In genomic region chr4:113478032-113478431, GRCh38 we compare ENCODE assay signal across 21 cellular contexts.
A peak's percentile ranks its signal among the peaks of the same experiment; 100 is the strongest.
DNase-seq lines count a peak whose midpoint lies in the region; ATAC-seq and TF ChIP-seq lines count a peak whose summit lies in the region.
"Had no signal": no experiment of that assay in that cellular context is flagged by ENCODE, and none has a peak within 500 bp of the region (broad histone marks: within the 10 kb centered on the region; RNA-seq: fewer than 3 reads in every experiment).

No MANE protein-coding gene starts in this region.

- no peak for ATAC-seq in activated CD4-positive, alpha-beta T cell treated with anti-CD3 and anti-CD28 coated beads for 36 hours
- ATAC-seq in stimulated activated naive CD8-positive, alpha-beta T cell treated with anti-CD3 and anti-CD28 coated beads, Interleukin-15, Interleukin-2, amounts not matched to agents 100 U/mL and 50 U/mL, for 24 hours: no peak
- ATAC-seq in stimulated activated effector memory CD8-positive, alpha-beta T cell treated with anti-CD3 and anti-CD28 coated beads, Interleukin-12 subunit alpha, Interleukin-12 subunit beta, amount 100 ng/mL, for 72 hours: peak; percentile 63
- ATAC-seq in omental fat pad (ENCODE audit: low FRiP score): no peak
- ATAC-seq: HCT116, K562 had no signal

- intact Hi-C loops in activated CD4-positive, alpha-beta T cell treated with anti-CD3 and anti-CD28 coated beads for 36 hours (cut with DNase I, micrococcal nuclease): no loop called here

- POLR2A ChIA-PET in activated CD4-positive, alpha-beta T cell treated with anti-CD3 and anti-CD28 coated beads for 36 hours (lab: Charles Lee): no interaction called here

- no peak for TF ChIP-seq CTCF in omental fat pad (IDR thresholded peaks at IDR 0.05)

- no peaks in the 10 kb centered on the region for H3K27me3 Mint-ChIP-seq in activated CD4-positive, alpha-beta T cell treated with anti-CD3 and anti-CD28 coated beads for 36 hours
- no peaks in the 10 kb centered on the region for H3K27me3 Mint-ChIP-seq in stimulated activated naive CD8-positive, alpha-beta T cell treated with anti-CD3 and anti-CD28 coated beads, Interleukin-15, Interleukin-2, amounts not matched to agents 100 ng/mL and 50 ng/mL, for 24 hours
- H3K27me3 Mint-ChIP-seq: CD4-positive, CD25-positive, alpha-beta regulatory T cell had no signal

- H3K4me3 Mint-ChIP-seq in activated CD4-positive, alpha-beta T cell treated with anti-CD3 and anti-CD28 coated beads for 36 hours: no peak overlapping the region
- no peak overlapping the region for H3K4me3 Mint-ChIP-seq in stimulated activated naive CD8-positive, alpha-beta T cell treated with anti-CD3 and anti-CD28 coated beads, Interleukin-15, Interleukin-2, amounts not matched to agents 100 ng/mL and 50 ng/mL, for 24 hours
- no peak overlapping the region for H3K4me3 Mint-ChIP-seq in stimulated activated effector memory CD8-positive, alpha-beta T cell treated with anti-CD3 and anti-CD28 coated beads, Interleukin-12 subunit alpha, Interleukin-12 subunit beta, amount 100 ng/mL, for 72 hours
- H3K4me3 Mint-ChIP-seq: CD4-positive, CD25-positive, alpha-beta regulatory T cell had no signal

- CTCF ChIA-PET in activated CD4-positive, alpha-beta T cell treated with anti-CD3 and anti-CD28 coated beads for 36 hours (lab: Charles Lee): interaction anchor here (0.7 to 0.9 kb wide), 3 partner anchors 9 to 63 kb away, joined by 3 read pairs; no protein-coding TSS in a partner anchor

- peaks cover 46% of the 10 kb centered on the region for H3K4me1 Mint-ChIP-seq in activated CD4-positive, alpha-beta T cell treated with anti-CD3 and anti-CD28 coated beads for 36 hours
- H3K4me1 Mint-ChIP-seq in stimulated activated naive CD8-positive, alpha-beta T cell treated with anti-CD3 and anti-CD28 coated beads, Interleukin-15, Interleukin-2, amounts not matched to agents 100 ng/mL and 50 ng/mL, for 24 hours (ENCODE audit: low read depth): peaks cover 50% of the 10 kb centered on the region
- peaks cover 20% of the 10 kb centered on the region for H3K4me1 Mint-ChIP-seq in stimulated activated effector memory CD8-positive, alpha-beta T cell treated with anti-CD3 and anti-CD28 coated beads, Interleukin-12 subunit alpha, Interleukin-12 subunit beta, amount 100 ng/mL, for 72 hours

- H3K9me3 Mint-ChIP-seq in activated CD4-positive, alpha-beta T cell treated with anti-CD3 and anti-CD28 coated beads for 36 hours (ENCODE audit: low read depth): peaks cover 21% of the 10 kb centered on the region
- peaks cover 16% of the 10 kb centered on the region for H3K9me3 Mint-ChIP-seq in stimulated activated naive CD8-positive, alpha-beta T cell treated with anti-CD3 and anti-CD28 coated beads, Interleukin-15, Interleukin-2, amounts not matched to agents 100 ng/mL and 50 ng/mL, for 24 hours
- no peaks in the 10 kb centered on the region for H3K9me3 Mint-ChIP-seq in stimulated activated effector memory CD8-positive, alpha-beta T cell treated with anti-CD3 and anti-CD28 coated beads, Interleukin-12 subunit alpha, Interleukin-12 subunit beta, amount 100 ng/mL, for 72 hours

- peak overlapping the region; percentile 76 for H3K27ac Mint-ChIP-seq in activated CD4-positive, alpha-beta T cell treated with anti-CD3 and anti-CD28 coated beads for 36 hours
- H3K27ac Mint-ChIP-seq in stimulated activated naive CD8-positive, alpha-beta T cell treated with anti-CD3 and anti-CD28 coated beads, Interleukin-15, Interleukin-2, amounts not matched to agents 100 ng/mL and 50 ng/mL, for 24 hours: peak overlapping the region; percentile 68
- peak overlapping the region; percentile 58 for H3K27ac Mint-ChIP-seq in stimulated activated effector memory CD8-positive, alpha-beta T cell treated with anti-CD3 and anti-CD28 coated beads, Interleukin-12 subunit alpha, Interleukin-12 subunit beta, amount 100 ng/mL, for 72 hours
- H3K27ac Mint-ChIP-seq: CD4-positive, CD25-positive, alpha-beta regulatory T cell had no signal

- DNase-seq in activated CD4-positive, alpha-beta T cell treated with anti-CD3 and anti-CD28 coated beads for 36 hours: no peak
- DNase-seq in activated CD4-positive, alpha-beta T cell treated with anti-CD3 and anti-CD28 coated beads for 1 hour: no peak
- no peak for DNase-seq in stimulated activated naive CD8-positive, alpha-beta T cell treated with anti-CD3 and anti-CD28 coated beads, Interleukin-15, Interleukin-2, amounts not matched to agents 100 U/mL and 50 U/mL, for 24 hours
- DNase-seq in amniotic epithelial cell (ENCODE audit: low read depth) (peak; percentile 19), cerebellum (ENCODE audit: low spot score) (no peak), omental fat pad (ENCODE audit: low spot score) (no peak)
- DNase-seq in stimulated activated effector memory CD8-positive, alpha-beta T cell treated with anti-CD3 and anti-CD28 coated beads, Interleukin-12 subunit alpha, Interleukin-12 subunit beta, amount 100 ng/mL, for 72 hours (ENCODE audit: low spot score in 2 of 2): no peak
- DNase-seq: 8988T; BE2C; CD4-positive, CD25-positive, alpha-beta regulatory T cell; COR-L47; DMS 273 treated with DMSO at 0.1 percent for 48 hours; DND-41; NCI-H1105 treated with DMSO at 0.1 percent for 48 hours; NCI-H1694; NCI-H510A; NCI-H748 treated with DMSO at 0.1 percent for 48 hours; Right ventricle myocardium superior had no signal

- peaks cover 68% of the 10 kb centered on the region for H3K36me3 Mint-ChIP-seq in activated CD4-positive, alpha-beta T cell treated with anti-CD3 and anti-CD28 coated beads for 36 hours (ENCODE audit: low read depth)
- H3K36me3 Mint-ChIP-seq in stimulated activated naive CD8-positive, alpha-beta T cell treated with anti-CD3 and anti-CD28 coated beads, Interleukin-15, Interleukin-2, amounts not matched to agents 100 ng/mL and 50 ng/mL, for 24 hours (ENCODE audit: low read depth): peaks cover 60% of the 10 kb centered on the region
- peaks cover 52% of the 10 kb centered on the region for H3K36me3 Mint-ChIP-seq in stimulated activated effector memory CD8-positive, alpha-beta T cell treated with anti-CD3 and anti-CD28 coated beads, Interleukin-12 subunit alpha, Interleukin-12 subunit beta, amount 100 ng/mL, for 72 hours
